9 cellular contexts compared by ENCODE assay signal in genomic region chr14:75306917-75307699, GRCh38. TPM values are rescaled to one million over a fixed set of nuclear protein-coding genes. Genes with fewer than 3 reads are reported as not detected.
DNase-seq lines count a peak whose midpoint lies in the region; ATAC-seq, FAIRE-seq and TF ChIP-seq lines count a peak whose summit lies in the region.
"Had no signal": no experiment of that assay in that cellular context is flagged by ENCODE, and none has a peak within 500 bp of the region (broad histone marks: within the 10 kb centered on the region; RNA-seq: fewer than 3 reads in every experiment).

No MANE protein-coding gene starts in this region.

- no peak overlapping the region for H3K56ac ChIP-seq in mesendoderm (ENCODE audit: low read length)

- H3K4ac ChIP-seq in mesendoderm (ENCODE audit: low read depth, low read length) = no peak overlapping the region

- H3K79me1 ChIP-seq in mesendoderm (ENCODE audit: low read length) = no peaks in the 10 kb centered on the region

- no peak overlapping the region for H4K5ac ChIP-seq in mesendoderm (ENCODE audit: low read length)

- H3K23ac ChIP-seq in mesendoderm (ENCODE audit: low read length) = no peak overlapping the region

- H3K79me2 ChIP-seq in mesendoderm (ENCODE audit: control insufficient read depth, insufficient read depth, low read length) = no peaks in the 10 kb centered on the region

- no peak overlapping the region for H3K9ac ChIP-seq in mesendoderm (ENCODE audit: low read length)

- no peak overlapping the region for H4K8ac ChIP-seq in mesendoderm (ENCODE audit: low read depth, low read length)

- H3K9me3 ChIP-seq in BE2C = no peaks in the 10 kb centered on the region

- no peak overlapping the region for H2BK15ac ChIP-seq in mesendoderm (replicated peaks; ENCODE audit: low read depth)

- FAIRE-seq in GM18507 (lab: Jason Lieb, UNC) = peak; percentile 68

- H3K36me3 ChIP-seq in BE2C (no peaks in the 10 kb centered on the region), mesendoderm (ENCODE audit: control insufficient read depth, insufficient read depth, low read length) (no peaks in the 10 kb centered on the region)

- H3K27me3 ChIP-seq in BE2C = no peaks in the 10 kb centered on the region
- no peaks in the 10 kb centered on the region for H3K27me3 ChIP-seq in mesendoderm (ENCODE audit: insufficient read depth, low read length, poor library complexity)

- no peak overlapping the region for H3K4me2 ChIP-seq in mesendoderm (ENCODE audit: low read length)

- H3K4me1 ChIP-seq in BE2C (no peaks in the 10 kb centered on the region), mesendoderm (ENCODE audit: control insufficient read depth, low read depth, low read length) (no peaks in the 10 kb centered on the region)

- DNase-seq in BE2C (peak; percentile 64), GM18507 (ENCODE audit: extremely low spot score, insufficient read length, low read depth) (no peak), NCI-H128 (lab: John Stamatoyannopoulos, UW; ENCODE audit: unreplicated experiment) (peak; percentile 10), mesendoderm (peak; percentile 47), SK-N-DZ (ENCODE audit: low spot score) (no peak)

- no peak overlapping the region for H3K4me3 ChIP-seq in BE2C (ENCODE audit: low read depth, low read length)
- no peak overlapping the region for H3K4me3 ChIP-seq in mesendoderm (ENCODE audit: low read length)

- H3K18ac ChIP-seq in mesendoderm (ENCODE audit: low read length) = no peak overlapping the region

- TF ChIP-seq CTCF in BE2C (IDR thresholded peaks at IDR 0.05; ENCODE audit: low read depth, low read length) = peak; percentile 83
- TF ChIP-seq CTCF in VCaP (conservative IDR thresholded peaks at IDR 0.05) = peak; percentile 80

- H3K27ac ChIP-seq in VCaP (no peak overlapping the region; the same call in 1 of the 2 replicates), mesendoderm (ENCODE audit: low read depth, low read length) (no peak overlapping the region)
- H3K27ac ChIP-seq: HL-60 had no signal

- no peak overlapping the region for H2BK120ac ChIP-seq in mesendoderm (ENCODE audit: low read depth, low read length)

- ATAC-seq in HG03520 (IDR thresholded peaks at IDR 0.05; ENCODE audit: unreplicated experiment) (no peak), HG03159 (IDR thresholded peaks at IDR 0.05; ENCODE audit: unreplicated experiment) (no peak)

- H2AK5ac ChIP-seq in mesendoderm (ENCODE audit: low read length) = no peak overlapping the region

- no CpG with 5 or more reads among the region's 9 CpGs for WGBS in mesendoderm (ENCODE audit: extremely low coverage, insufficient coverage, low lambda C conversion rate)

- no peak overlapping the region for H2BK5ac ChIP-seq in mesendoderm (ENCODE audit: low read length)

RNA-seq across cellular contexts. Expression of gene FOS, which starts 28.5 kb away (rescaled TPM):
- polyA plus RNA-seq in BE2C (2012; ENCODE audit: insufficient read depth, insufficient read length, low read depth) = 5.2 TPM
- polyA plus RNA-seq in mesendoderm (2013, experiment 1 of 2) = 30.2 TPM
- polyA plus RNA-seq in mesendoderm (2013, experiment 2 of 2) = 33.0 TPM
- polyA plus RNA-seq in SK-N-DZ (2014; cell fraction: cytosol; rRNA removed) = 2.0 and 2.5 TPM in 2 replicates
- 9.7 and 20.3 TPM in 2 replicates for polyA plus RNA-seq in SK-N-DZ (2014; cell fraction: nucleus; rRNA removed)

Comparison
In these comparisons a context has a peak if more than half of its experiments do, and no peak if none do; other contexts are left out.
1. DNase-seq: peak in BE2C (single experiment), NCI-H128 (single experiment) and mesendoderm (single experiment); none in GM18507 (single experiment) and SK-N-DZ (single experiment).